Comparison of ENCODE assay signal across 35 cellular contexts in the genomic region with DNA sequence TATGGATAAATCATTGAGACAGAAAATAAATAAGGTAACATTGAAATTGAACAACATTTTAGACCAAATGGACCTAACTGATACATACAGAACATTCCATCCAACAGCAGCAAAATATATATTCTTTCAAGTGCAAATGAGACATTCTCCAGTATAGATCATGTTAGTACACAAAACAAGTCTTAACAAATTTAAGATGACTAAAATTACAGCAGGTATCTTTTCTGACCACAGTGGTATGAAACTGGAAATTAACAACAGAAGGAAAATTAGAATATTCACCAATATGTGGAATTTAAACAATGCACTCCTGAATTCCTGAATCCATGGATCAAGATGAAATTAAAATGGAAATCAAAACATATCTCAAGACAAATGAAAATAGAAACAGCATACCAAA.
"Had no signal": no experiment of that assay in that cellular context is flagged by ENCODE, and none has a peak within 500 bp of the region (broad histone marks: within the 10 kb centered on the region; RNA-seq: fewer than 3 reads in every experiment).

No MANE protein-coding gene starts in this region.

- H3K27me3 Mint-ChIP-seq: activated B cell treated with CpG ODN at 0.5 μM for 24 hours; activated CD4-positive, alpha-beta memory T cell treated with anti-CD3 and anti-CD28 coated beads for 36 hours; activated CD4-positive, alpha-beta T cell treated with anti-CD3 and anti-CD28 coated beads, Interleukin-2, amount 10 ng/mL, durations not matched to agents 24 days and 14 days; activated naive CD8-positive, alpha-beta T cell treated with anti-CD3 and anti-CD28 coated beads for 36 hours; brain had no signal

- FAIRE-seq: TTC549 had no signal

- ATAC-seq: activated CD8-positive, alpha-beta T cell treated with anti-CD3 and anti-CD28 coated beads for 36 hours; activated naive CD4-positive, alpha-beta T cell treated with anti-CD3 and anti-CD28 coated beads, Interleukin-2, amount 50 U/mL, for 72 hours; activated T-cell treated with anti-CD3 and anti-CD28 coated beads, Interleukin-2, amount 50 U/mL, for 4 hours; activated T-cell treated with anti-CD3 and anti-CD28 coated beads, Interleukin-2, amount 50 U/mL, for 72 hours; activated T-helper 17 cell treated with anti-CD3 and anti-CD28 coated beads, Interleukin-2, amount 50 U/mL, for 72 hours had no signal

- H3K36me3 ChIP-seq: adrenal gland, WERI-Rb-1 had no signal

- H3K27ac ChIP-seq: adrenal gland, WERI-Rb-1 had no signal

- H3K4me3 ChIP-seq: adrenal gland had no signal

- H3K4me1 Mint-ChIP-seq: activated B cell treated with CpG ODN at 0.5 μM for 24 hours; activated CD4-positive, alpha-beta T cell treated with anti-CD3 and anti-CD28 coated beads, Interleukin-2, amount 10 ng/mL, durations not matched to agents 24 days and 14 days; activated naive CD8-positive, alpha-beta T cell treated with anti-CD3 and anti-CD28 coated beads for 36 hours; activated T-helper 17 cell treated with anti-CD3 and anti-CD28 coated beads, Interleukin-2, amount 50 U/mL, for 72 hours; brain had no signal

- H3K36me3 Mint-ChIP-seq: activated CD4-positive, alpha-beta memory T cell treated with anti-CD3 and anti-CD28 coated beads for 36 hours; activated naive CD4-positive, alpha-beta T cell treated with anti-CD3 and anti-CD28 coated beads, Interleukin-2, amount 50 U/mL, for 72 hours; activated naive CD8-positive, alpha-beta T cell treated with anti-CD3 and anti-CD28 coated beads for 36 hours; brain had no signal

- H3K27ac Mint-ChIP-seq: activated B cell treated with CpG ODN at 0.5 μM for 24 hours; activated CD4-positive, alpha-beta memory T cell treated with anti-CD3 and anti-CD28 coated beads for 36 hours; activated CD4-positive, alpha-beta T cell treated with anti-CD3 and anti-CD28 coated beads, Interleukin-2, amount 10 ng/mL, durations not matched to agents 24 days and 14 days; activated CD8-positive, alpha-beta T cell treated with anti-CD3 and anti-CD28 coated beads for 36 hours; activated naive CD4-positive, alpha-beta T cell treated with anti-CD3 and anti-CD28 coated beads for 36 hours; activated naive CD4-positive, alpha-beta T cell treated with anti-CD3 and anti-CD28 coated beads, Interleukin-2, amount 50 U/mL, for 72 hours; activated naive CD8-positive, alpha-beta T cell treated with anti-CD3 and anti-CD28 coated beads for 36 hours; activated T-cell treated with anti-CD3 and anti-CD28 coated beads, Interleukin-2, amount 50 U/mL, for 72 hours; activated T-helper 1 cell treated with anti-CD3 and anti-CD28 coated beads, Interleukin-12 subunit alpha, Interleukin-12 subunit beta, Interleukin-2, Interleukin-4 antibody, amounts not matched to agents 30 ng/mL and 10 ng/mL and 1 ng/mL, durations not matched to agents 14 hours and 24 hours and 36 hours; activated T-helper 17 cell treated with anti-CD3 and anti-CD28 coated beads, Interleukin-2, amount 50 U/mL, for 72 hours; brain; T-helper 1 cell treated with Interleukin-12 subunit alpha and Interleukin-12 subunit beta and Interleukin-4 antibody, amounts not matched to agents 30 μg/mL and 1 μg/mL, for 36 hours; T-helper 2 cell treated with Interferon-gamma antibody and Interleukin-4, amounts not matched to agents 5 μg/mL and 100 μg/mL, for 36 hours had no signal

- DNase-seq: activated B cell treated with CpG ODN at 0.5 μM for 24 hours; activated CD4-positive, alpha-beta memory T cell treated with anti-CD3 and anti-CD28 coated beads for 36 hours; activated CD4-positive, alpha-beta T cell treated with anti-CD3 and anti-CD28 coated beads for 4 hours; activated CD4-positive, alpha-beta T cell treated with anti-CD3 and anti-CD28 coated beads, Interleukin-2, amount 50 U/mL, for 1 hour; activated CD4-positive, alpha-beta T cell treated with anti-CD3 and anti-CD28 coated beads, Interleukin-2, amount 50 U/mL, for 4 hours; activated CD4-positive, CD25-positive, alpha-beta regulatory T cell treated with anti-CD3 and anti-CD28 coated beads, Interleukin-2, amount 50 U/mL, for 72 hours; activated CD8-positive, alpha-beta memory T cell treated with anti-CD3 and anti-CD28 coated beads, Interleukin-2, amount 50 U/mL, for 4 hours; activated CD8-positive, alpha-beta T cell treated with anti-CD3 and anti-CD28 coated beads for 36 hours; activated effector memory CD4-positive, alpha-beta T cell treated with anti-CD3 and anti-CD28 coated beads, Interleukin-2, amount 50 U/mL, for 16 hours; activated gamma-delta T cell treated with Interleukin-2 at 50 U/mL for 16 hours; activated naive CD4-positive, alpha-beta T cell; activated naive CD4-positive, alpha-beta T cell treated with anti-CD3 and anti-CD28 coated beads for 36 hours; activated naive CD4-positive, alpha-beta T cell treated with anti-CD3 and anti-CD28 coated beads, Interleukin-2, amount 50 U/mL, for 16 hours; activated naive CD8-positive, alpha-beta T cell treated with anti-CD3 and anti-CD28 coated beads for 36 hours; activated T-cell treated with anti-CD3 and anti-CD28 coated beads for 4 hours; activated T-cell treated with anti-CD3 and anti-CD28 coated beads, Interleukin-2, amount 50 U/mL, for 1 hour; activated T-cell treated with anti-CD3 and anti-CD28 coated beads, Interleukin-2, amount 50 U/mL, for 4 hours; activated T-cell treated with anti-CD3 and anti-CD28 coated beads, Interleukin-2, amount 50 U/mL, for 72 hours; adrenal gland; amniotic stem cell; aorta; central memory CD4-positive, alpha-beta T cell; SW 1271; T-helper 1 cell; T-helper 2 cell; T-helper 9 cell; WERI-Rb-1 had no signal

- H3K27me3 ChIP-seq: adrenal gland had no signal

- H3K4me3 Mint-ChIP-seq: activated B cell treated with CpG ODN at 0.5 μM for 24 hours; activated CD4-positive, alpha-beta memory T cell treated with anti-CD3 and anti-CD28 coated beads for 36 hours; activated CD4-positive, alpha-beta T cell treated with anti-CD3 and anti-CD28 coated beads, Interleukin-2, amount 10 ng/mL, durations not matched to agents 24 days and 14 days; activated CD8-positive, alpha-beta T cell treated with anti-CD3 and anti-CD28 coated beads for 36 hours; activated naive CD4-positive, alpha-beta T cell treated with anti-CD3 and anti-CD28 coated beads for 36 hours; activated naive CD8-positive, alpha-beta T cell treated with anti-CD3 and anti-CD28 coated beads for 36 hours; activated T-cell treated with anti-CD3 and anti-CD28 coated beads, Interleukin-2, amount 50 U/mL, for 4 hours; activated T-cell treated with anti-CD3 and anti-CD28 coated beads, Interleukin-2, amount 50 U/mL, for 72 hours; activated T-helper 1 cell treated with anti-CD3 and anti-CD28 coated beads, Interleukin-12 subunit alpha, Interleukin-12 subunit beta, Interleukin-2, Interleukin-4 antibody, amounts not matched to agents 30 ng/mL and 10 ng/mL and 1 ng/mL, durations not matched to agents 14 hours and 24 hours and 36 hours; activated T-helper 17 cell treated with anti-CD3 and anti-CD28 coated beads, Interleukin-2, amount 50 U/mL, for 72 hours; brain; T-helper 1 cell treated with Interleukin-12 subunit alpha and Interleukin-12 subunit beta and Interleukin-4 antibody, amounts not matched to agents 30 μg/mL and 1 μg/mL, for 36 hours; T-helper 2 cell treated with Interferon-gamma antibody and Interleukin-4, amounts not matched to agents 5 μg/mL and 100 μg/mL, for 36 hours had no signal

- H3K9me3 ChIP-seq: adrenal gland had no signal

- H3K9me3 Mint-ChIP-seq: activated CD4-positive, alpha-beta T cell treated with anti-CD3 and anti-CD28 coated beads, Interleukin-2, amount 10 ng/mL, durations not matched to agents 24 days and 14 days; activated CD8-positive, alpha-beta T cell treated with anti-CD3 and anti-CD28 coated beads for 36 hours; activated naive CD4-positive, alpha-beta T cell treated with anti-CD3 and anti-CD28 coated beads for 36 hours; activated T-helper 1 cell treated with anti-CD3 and anti-CD28 coated beads, Interleukin-12 subunit alpha, Interleukin-12 subunit beta, Interleukin-2, Interleukin-4 antibody, amounts not matched to agents 30 ng/mL and 10 ng/mL and 1 ng/mL, durations not matched to agents 14 hours and 24 hours and 36 hours; activated T-helper 17 cell treated with anti-CD3 and anti-CD28 coated beads, Interleukin-2, amount 50 U/mL, for 72 hours; T-helper 1 cell treated with Interleukin-12 subunit alpha and Interleukin-12 subunit beta and Interleukin-4 antibody, amounts not matched to agents 30 μg/mL and 1 μg/mL, for 36 hours; T-helper 2 cell treated with Interferon-gamma antibody and Interleukin-4, amounts not matched to agents 5 μg/mL and 100 μg/mL, for 36 hours had no signal
